18 cellular contexts compared by ENCODE assay signal in genomic region chr3:89635137-89635536, GRCh38.
DNase-seq lines count a peak whose midpoint lies in the region; ATAC-seq, FAIRE-seq and TF ChIP-seq lines count a peak whose summit lies in the region.
"Had no signal": no experiment of that assay in that cellular context is flagged by ENCODE, and none has a peak within 500 bp of the region (broad histone marks: within the 10 kb centered on the region; RNA-seq: fewer than 3 reads in every experiment).

No MANE protein-coding gene starts in this region.

- peak; percentile 13 for DNase-seq in MCF 10A (ENCODE audit: unreplicated experiment)
- no peak for DNase-seq in mammary epithelial cell
- DNase-seq in adipocyte (ENCODE audit: low read depth): peak; percentile 1
- no peak for DNase-seq in pancreas
- DNase-seq in natural killer cell treated with Interleukin-12 subunit alpha and Interleukin-12 subunit beta and Interleukin-15 and Interleukin-18, amount 100 ng/mL, for 72 hours (ENCODE audit: low spot score): no peak
- DNase-seq in stimulated activated CD8-positive, alpha-beta memory T cell treated with anti-CD3 and anti-CD28 coated beads, Interleukin-4, amount 100 ng/mL, for 48 hours: no peak
- DNase-seq: 8988T; CD4-positive, alpha-beta memory T cell; DMS153; DMS79; GDM1; GOT3; H7 had no signal

- no peaks in the 10 kb centered on the region for H4K20me1 ChIP-seq in mammary epithelial cell (ENCODE audit: insufficient read depth, low read length)
- H4K20me1 ChIP-seq: BLaER1 had no signal

- no peak for TF ChIP-seq CTCF in MCF 10A (IDR thresholded peaks at IDR 0.05; ENCODE audit: unreplicated experiment)
- TF ChIP-seq CTCF in mammary epithelial cell (conservative IDR thresholded peaks at IDR 0.05 in 1 of 2, IDR thresholded peaks at IDR 0.05 in 1 of 2; ENCODE audit: extremely low read depth in 1 of 2, insufficient read depth in 1 of 2, low read depth in 1 of 2, low read length in 2 of 2): no peak
- no peak for TF ChIP-seq CTCF in pancreas (IDR thresholded peaks at IDR 0.05)

- no peak overlapping the region for H3K4me2 ChIP-seq in mammary epithelial cell (ENCODE audit: insufficient read depth, low read depth, low read length)
- H3K4me2 ChIP-seq: BLaER1 had no signal

- dilution Hi-C loops in mammary epithelial cell (cut with HindIII; ENCODE audit: low sequenced_read_pairs): no loop called here

- H3K4me3 ChIP-seq in mammary epithelial cell (replicated peaks in 1 of 3; ENCODE audit: insufficient read depth in 1 of 3, low read depth in 2 of 3, low read length in 3 of 3) (no peak overlapping the region), adipocyte (ENCODE audit: low read length) (no peak overlapping the region), pancreas (no peak overlapping the region)
- H3K4me3 ChIP-seq: BLaER1 had no signal

- peaks cover 5% of the 10 kb centered on the region for H3K4me1 Mint-ChIP-seq in MCF 10A (ENCODE audit: insufficient read depth, unreplicated experiment)
- no peaks in the 10 kb centered on the region for H3K4me1 Mint-ChIP-seq in natural killer cell treated with Interleukin-12 subunit alpha and Interleukin-12 subunit beta and Interleukin-15 and Interleukin-18, amount 100 ng/mL, for 72 hours (ENCODE audit: low read depth in 2 of 2)
- H3K4me1 Mint-ChIP-seq: CD14-positive monocyte; CD4-positive, alpha-beta memory T cell had no signal

- H3K27ac ChIP-seq in mammary epithelial cell (ENCODE audit: insufficient read depth, low read depth, low read length) (no peak overlapping the region), pancreas (no peak overlapping the region)
- H3K27ac ChIP-seq: BLaER1 had no signal

- H3K4me1 ChIP-seq in mammary epithelial cell (ENCODE audit: insufficient read depth, low read length) (no peaks in the 10 kb centered on the region), adipocyte (ENCODE audit: control insufficient read depth, insufficient read depth, low read length) (no peaks in the 10 kb centered on the region), pancreas (no peaks in the 10 kb centered on the region)
- H3K4me1 ChIP-seq: BLaER1 had no signal

- H3K9me3 ChIP-seq in mammary epithelial cell (replicated peaks; ENCODE audit: insufficient read depth, low read length): no peaks in the 10 kb centered on the region
- no peaks in the 10 kb centered on the region for H3K9me3 ChIP-seq in adipocyte (ENCODE audit: control insufficient read depth, low read length)
- H3K9me3 ChIP-seq in pancreas: no peaks in the 10 kb centered on the region
- H3K9me3 ChIP-seq: BLaER1 had no signal

- H3K27me3 ChIP-seq in mammary epithelial cell (ENCODE audit: insufficient read depth, low read length) (no peaks in the 10 kb centered on the region), adipocyte (replicated peaks; ENCODE audit: control insufficient read depth, insufficient read depth, low read length) (no peaks in the 10 kb centered on the region), pancreas (no peaks in the 10 kb centered on the region)
- H3K27me3 ChIP-seq: BLaER1 had no signal

- CTCF ChIA-PET in MCF 10A (lab: Yijun Ruan, JAX) (no interaction called here), mammary epithelial cell (lab: Charles Lee; ENCODE audit: low non-redundant PET) (interaction anchor here (0.6 kb wide), 1 partner anchor 71 kb away, joined by 3 read pairs; no protein-coding TSS in a partner anchor)

- H3K27me3 Mint-ChIP-seq in MCF 10A (ENCODE audit: insufficient read depth, unreplicated experiment): no peaks in the 10 kb centered on the region
- no peaks in the 10 kb centered on the region for H3K27me3 Mint-ChIP-seq in natural killer cell treated with Interleukin-12 subunit alpha and Interleukin-12 subunit beta and Interleukin-15 and Interleukin-18, amount 100 ng/mL, for 72 hours
- H3K27me3 Mint-ChIP-seq: CD4-positive, alpha-beta memory T cell had no signal

- H3K9ac ChIP-seq in mammary epithelial cell (ENCODE audit: insufficient read depth, low read length): no peak overlapping the region
- H3K9ac ChIP-seq in adipocyte (ENCODE audit: low read length): no peak overlapping the region
- H3K9ac ChIP-seq: BLaER1 had no signal

- POLR2A ChIA-PET in MCF 10A (lab: Yijun Ruan, JAX): interaction anchor here (0.5 kb wide), 1 partner anchor 562 kb away, joined by 3 read pairs; no protein-coding TSS in a partner anchor

- H3K36me3 Mint-ChIP-seq in MCF 10A (ENCODE audit: insufficient read depth, unreplicated experiment): no peaks in the 10 kb centered on the region
- peaks cover 5% of the 10 kb centered on the region for H3K36me3 Mint-ChIP-seq in natural killer cell treated with Interleukin-12 subunit alpha and Interleukin-12 subunit beta and Interleukin-15 and Interleukin-18, amount 100 ng/mL, for 72 hours
- H3K36me3 Mint-ChIP-seq: CD14-positive monocyte; CD4-positive, alpha-beta memory T cell had no signal

- FAIRE-seq in pancreas (lab: Jason Lieb, UNC): peak; percentile 37
- FAIRE-seq: GM12892, GM18507 had no signal

- BruUV-seq in MCF 10A (replicated peaks; lab: Mats Ljungman, UMichigan) (no TSS peak), mammary epithelial cell (replicated peaks; lab: Mats Ljungman, UMichigan) (no TSS peak)

- H3K4me3 Mint-ChIP-seq in MCF 10A (ENCODE audit: unreplicated experiment): no peak overlapping the region
- H3K4me3 Mint-ChIP-seq in natural killer cell treated with Interleukin-12 subunit alpha and Interleukin-12 subunit beta and Interleukin-15 and Interleukin-18, amount 100 ng/mL, for 72 hours: no peak overlapping the region
- H3K4me3 Mint-ChIP-seq: CD14-positive monocyte; CD4-positive, alpha-beta memory T cell had no signal

- H3K36me3 ChIP-seq in mammary epithelial cell (ENCODE audit: insufficient read depth, low read length) (no peaks in the 10 kb centered on the region), adipocyte (ENCODE audit: control insufficient read depth, insufficient read depth, low read length, severe bottlenecking) (no peaks in the 10 kb centered on the region), pancreas (no peaks in the 10 kb centered on the region)
- H3K36me3 ChIP-seq: BLaER1 had no signal

- no peak for ATAC-seq in pancreas
- no peak for ATAC-seq in natural killer cell treated with Interleukin-12 subunit alpha and Interleukin-12 subunit beta and Interleukin-15 and Interleukin-18, amount 100 ng/mL, for 72 hours
- ATAC-seq in GM21786 (IDR thresholded peaks at IDR 0.05; ENCODE audit: unreplicated experiment): no peak

- H3K9me3 Mint-ChIP-seq in MCF 10A (ENCODE audit: unreplicated experiment): no peaks in the 10 kb centered on the region
- peaks cover 8% of the 10 kb centered on the region for H3K9me3 Mint-ChIP-seq in natural killer cell treated with Interleukin-12 subunit alpha and Interleukin-12 subunit beta and Interleukin-15 and Interleukin-18, amount 100 ng/mL, for 72 hours

- no peak overlapping the region for H3K27ac Mint-ChIP-seq in MCF 10A (ENCODE audit: low read depth, unreplicated experiment)
- no peak overlapping the region for H3K27ac Mint-ChIP-seq in natural killer cell treated with Interleukin-12 subunit alpha and Interleukin-12 subunit beta and Interleukin-15 and Interleukin-18, amount 100 ng/mL, for 72 hours
- H3K27ac Mint-ChIP-seq: CD14-positive monocyte; CD4-positive, alpha-beta memory T cell had no signal

- no peak overlapping the region for H2AFZ ChIP-seq in mammary epithelial cell (ENCODE audit: low read depth, low read length)

- H3K79me2 ChIP-seq in mammary epithelial cell (ENCODE audit: insufficient read depth, low read length): no peaks in the 10 kb centered on the region

- intact Hi-C loops in MCF 10A (cut with micrococcal nuclease): no loop called here
- intact Hi-C loops in mammary epithelial cell (cut with micrococcal nuclease): no loop called here
- intact Hi-C loops in pancreas (cut with DNase I): no loop called here

- in situ Hi-C loops in mammary epithelial cell (cut with MboI; ENCODE audit: low sequenced_read_pairs in 2 of 2): no loop called here

Comparison
In these comparisons a context has a peak if more than half of its experiments do, and no peak if none do; other contexts are left out.
1. DNase-seq: peak in MCF 10A (single experiment) and adipocyte (single experiment); none in mammary epithelial cell (single experiment), pancreas (0 of 6), natural killer cell treated with Interleukin-12 subunit alpha and Interleukin-12 subunit beta and Interleukin-15 and Interleukin-18, amount 100 ng/mL, for 72 hours (single experiment) and stimulated activated CD8-positive, alpha-beta memory T cell treated with anti-CD3 and anti-CD28 coated beads, Interleukin-4, amount 100 ng/mL, for 48 hours (single experiment).